ENCODE assay signal across 15 cellular contexts in genomic region chr2:219021591-219021990, GRCh38. TPM values are rescaled to one million over a fixed set of nuclear protein-coding genes. Genes with fewer than 3 reads are reported as not detected.
A peak's percentile ranks its signal among the peaks of the same experiment; 100 is the strongest.
DNase-seq lines count a peak whose midpoint lies in the region; ATAC-seq and TF ChIP-seq lines count a peak whose summit lies in the region.
"Had no signal": no experiment of that assay in that cellular context is flagged by ENCODE, and none has a peak within 500 bp of the region (broad histone marks: within the 10 kb centered on the region; RNA-seq: fewer than 3 reads in every experiment).

No MANE protein-coding gene starts in this region.

- ATAC-seq in upper lobe of right lung, result peak; percentile 71

- no peaks in the 10 kb centered on the region for H3K36me3 Mint-ChIP-seq in T-helper 2 cell treated with Interferon-gamma antibody and Interleukin-4, amounts not matched to agents 5 μg/mL and 100 μg/mL, for 36 hours (ENCODE audit: low read depth)
- H3K36me3 Mint-ChIP-seq: CD8-positive, alpha-beta memory T cell had no signal

- H3K4me1 ChIP-seq in neuronal stem cell (ENCODE audit: control insufficient read depth in 2 of 2, insufficient read depth in 1 of 2, low read depth in 1 of 2, low read length in 2 of 2), result peaks cover 4 to 13% of the 10 kb centered on the region in 2 donors
- no peaks in the 10 kb centered on the region for H3K4me1 ChIP-seq in upper lobe of right lung
- H3K4me1 ChIP-seq: BLaER1, HAP-1 had no signal

- H3K27me3 Mint-ChIP-seq in T-helper 2 cell treated with Interferon-gamma antibody and Interleukin-4, amounts not matched to agents 5 μg/mL and 100 μg/mL, for 36 hours (ENCODE audit: low read depth), result no peaks in the 10 kb centered on the region

- H3K4me3 Mint-ChIP-seq in T-helper 2 cell treated with Interferon-gamma antibody and Interleukin-4, amounts not matched to agents 5 μg/mL and 100 μg/mL, for 36 hours, result no peak overlapping the region
- H3K4me3 Mint-ChIP-seq: CD8-positive, alpha-beta memory T cell had no signal

- DNase-seq in NCI-H2196 (lab: John Stamatoyannopoulos, UW; ENCODE audit: unreplicated experiment), result peak; percentile 36
- no peak for DNase-seq in NCI-H2196 treated with DMSO at 0.1 percent for 48 hours (lab: John Stamatoyannopoulos, UW; ENCODE audit: unreplicated experiment)
- DNase-seq in NCI-H2029 treated with DMSO at 0.1 percent for 48 hours (lab: John Stamatoyannopoulos, UW), result peak; percentile 48
- DNase-seq in neuronal stem cell (ENCODE audit: low spot score), result no peak
- peak; percentile 84 for DNase-seq in upper lobe of right lung
- no peak for DNase-seq in NK-92 treated with Interleukin-12 subunit alpha and Interleukin-12 subunit beta, amount 100 ng/mL, for 24 hours (lab: John Stamatoyannopoulos, UW)
- DNase-seq in T-helper 2 cell treated with Interferon-gamma antibody and Interleukin-4, amounts not matched to agents 5 μg/mL and 100 μg/mL, for 36 hours (ENCODE audit: low spot score), result no peak
- DNase-seq: 8988T, AML-193, Caco-2, DMS53 had no signal

- no peak overlapping the region for H3K27ac ChIP-seq in neuronal stem cell (replicated peaks; ENCODE audit: low read length)
- H3K27ac ChIP-seq in upper lobe of right lung, result no peak overlapping the region
- H3K27ac ChIP-seq: BLaER1 had no signal

- no peak overlapping the region for H3K27ac Mint-ChIP-seq in T-helper 2 cell treated with Interferon-gamma antibody and Interleukin-4, amounts not matched to agents 5 μg/mL and 100 μg/mL, for 36 hours

- no peak overlapping the region for H3K4ac ChIP-seq in neuronal stem cell (ENCODE audit: low read length)

- H2BK120ac ChIP-seq in neuronal stem cell (ENCODE audit: low read depth, low read length), result no peak overlapping the region

- no peak overlapping the region for H2AFZ ChIP-seq in neuronal stem cell (ENCODE audit: low read length)

- H3K4me3 ChIP-seq in neuronal stem cell (ENCODE audit: low read length in 2 of 2) (no peak overlapping the region), upper lobe of right lung (no peak overlapping the region)
- H3K4me3 ChIP-seq: BLaER1, HAP-1 had no signal

- H3K27me3 ChIP-seq in neuronal stem cell (ENCODE audit: control insufficient read depth in 3 of 3, insufficient read depth in 3 of 3, low read depth in 1 of 3, low read length in 3 of 3) (peaks cover 0 to 83% (median 2%) of the 10 kb centered on the region in 3 experiments), upper lobe of right lung (peaks cover 8% of the 10 kb centered on the region)
- H3K27me3 ChIP-seq: BLaER1 had no signal

- H3K9ac ChIP-seq in neuronal stem cell (ENCODE audit: low read depth, low read length, poor library complexity), result no peak overlapping the region
- H3K9ac ChIP-seq: BLaER1 had no signal

- intact Hi-C loops in upper lobe of right lung (cut with DNase I), result loop anchor here (10.0 kb wide), 1 partner anchor 133 kb away; no protein-coding TSS in a partner anchor

- H3K9me3 ChIP-seq in neuronal stem cell (replicated peaks in 1 of 2; ENCODE audit: control insufficient read depth in 2 of 2, insufficient read depth in 1 of 2, low read depth in 1 of 2, low read length in 2 of 2) (no peaks in the 10 kb centered on the region), upper lobe of right lung (no peaks in the 10 kb centered on the region)
- H3K9me3 ChIP-seq: BLaER1, Caco-2, HAP-1 had no signal

- H3K36me3 ChIP-seq in neuronal stem cell (replicated peaks in 1 of 2; ENCODE audit: control insufficient read depth in 2 of 2, insufficient read depth in 2 of 2, low read length in 2 of 2) (no peaks in the 10 kb centered on the region), upper lobe of right lung (no peaks in the 10 kb centered on the region)
- H3K36me3 ChIP-seq: BLaER1, HAP-1 had no signal

- H3K79me1 ChIP-seq in neuronal stem cell (ENCODE audit: low read depth, low read length), result no peaks in the 10 kb centered on the region

- peak overlapping the region; percentile 68 for H2BK5ac ChIP-seq in neuronal stem cell (ENCODE audit: low read length)

- H3K4me2 ChIP-seq in neuronal stem cell (ENCODE audit: insufficient read depth, low read length, poor library complexity, severe bottlenecking), result no peak overlapping the region
- H3K4me2 ChIP-seq: BLaER1 had no signal

- WGBS in neuronal stem cell (ENCODE audit: extremely low coverage in 2 of 2, insufficient read length in 2 of 2, insufficient replicate concordance in 1 of 2), 2 donors, result no CpG with 5 or more reads among the region's 9 CpGs

- no peaks in the 10 kb centered on the region for H3K9me3 Mint-ChIP-seq in T-helper 2 cell treated with Interferon-gamma antibody and Interleukin-4, amounts not matched to agents 5 μg/mL and 100 μg/mL, for 36 hours
- H3K9me3 Mint-ChIP-seq: CD8-positive, alpha-beta memory T cell had no signal

- no peak overlapping the region for H3K23ac ChIP-seq in neuronal stem cell (ENCODE audit: low read depth, low read length, poor library complexity)

- peak overlapping the region; percentile 13 for H2AK5ac ChIP-seq in neuronal stem cell (ENCODE audit: low read depth, low read length)

- peak overlapping the region; percentile 29 for H3K18ac ChIP-seq in neuronal stem cell (ENCODE audit: low read length)

- H2BK12ac ChIP-seq in neuronal stem cell (ENCODE audit: low read length), result no peak overlapping the region

- peak overlapping the region; percentile 70 for H4K91ac ChIP-seq in neuronal stem cell (ENCODE audit: low read depth, low read length, poor library complexity)

- peak overlapping the region; percentile 42 for H3K14ac ChIP-seq in neuronal stem cell (ENCODE audit: low read length)

- no peak for TF ChIP-seq CTCF in upper lobe of right lung (IDR thresholded peaks at IDR 0.05)

- peak overlapping the region; percentile 56 for H2BK15ac ChIP-seq in neuronal stem cell (ENCODE audit: low read length)

- H3K4me1 Mint-ChIP-seq in T-helper 2 cell treated with Interferon-gamma antibody and Interleukin-4, amounts not matched to agents 5 μg/mL and 100 μg/mL, for 36 hours (ENCODE audit: low read depth), result no peaks in the 10 kb centered on the region
- H3K4me1 Mint-ChIP-seq: CD8-positive, alpha-beta memory T cell had no signal

- no peak overlapping the region for H4K8ac ChIP-seq in neuronal stem cell (ENCODE audit: low read depth, low read length)

RNA-seq across cellular contexts. Expression of gene CFAP65, which starts 19.7 kb away (rescaled TPM):
- 0.26 TPM for polyA plus RNA-seq in neuronal stem cell (2013, experiment 1 of 2)
- 0.26 TPM for polyA plus RNA-seq in neuronal stem cell (2013, experiment 2 of 2)
- not detected for total RNA-seq in upper lobe of right lung
- total RNA-seq: CD8-positive, alpha-beta memory T cell had no signal
- polyA plus RNA-seq: CD8-positive, alpha-beta memory T cell had no signal

RNA-seq across cellular contexts. Expression of gene CRYBA2, which starts 28.4 kb away (rescaled TPM):
- polyA plus RNA-seq in neuronal stem cell (2013, experiment 1 of 2), result not detected
- not detected for polyA plus RNA-seq in neuronal stem cell (2013, experiment 2 of 2)
- total RNA-seq in upper lobe of right lung, result not detected
- total RNA-seq: CD8-positive, alpha-beta memory T cell; H1 had no signal
- polyA plus RNA-seq: CD8-positive, alpha-beta memory T cell; H1 had no signal

RNA-seq across cellular contexts. Expression of gene FEV, which starts 36.6 kb away (rescaled TPM):
- polyA plus RNA-seq in neuronal stem cell (2013, experiment 1 of 2), result not detected
- polyA plus RNA-seq in neuronal stem cell (2013, experiment 2 of 2), result not detected
- total RNA-seq in upper lobe of right lung, result not detected
- total RNA-seq: Caco-2; CD8-positive, alpha-beta memory T cell; H1 had no signal
- polyA plus RNA-seq: CD8-positive, alpha-beta memory T cell; H1 had no signal

RNA-seq across cellular contexts. Expression of gene IHH, which starts 39.1 kb away (rescaled TPM):
- polyA plus RNA-seq in neuronal stem cell (2013, experiment 1 of 2), result not detected
- not detected for polyA plus RNA-seq in neuronal stem cell (2013, experiment 2 of 2)
- total RNA-seq in upper lobe of right lung, result 0.69 TPM
- total RNA-seq: CD8-positive, alpha-beta memory T cell; H1 had no signal
- polyA plus RNA-seq: CD8-positive, alpha-beta memory T cell had no signal

Comparison
In these comparisons a context has a peak if more than half of its experiments do, and no peak if none do; other contexts are left out.
1. DNase-seq: peak in NCI-H2196 (single experiment), NCI-H2029 treated with DMSO at 0.1 percent for 48 hours (single experiment) and upper lobe of right lung (single experiment); none in NCI-H2196 treated with DMSO at 0.1 percent for 48 hours (single experiment), neuronal stem cell (single experiment), NK-92 treated with Interleukin-12 subunit alpha and Interleukin-12 subunit beta, amount 100 ng/mL, for 24 hours (single experiment) and T-helper 2 cell treated with Interferon-gamma antibody and Interleukin-4, amounts not matched to agents 5 μg/mL and 100 μg/mL, for 36 hours (single experiment).